In the genomic region with DNA sequence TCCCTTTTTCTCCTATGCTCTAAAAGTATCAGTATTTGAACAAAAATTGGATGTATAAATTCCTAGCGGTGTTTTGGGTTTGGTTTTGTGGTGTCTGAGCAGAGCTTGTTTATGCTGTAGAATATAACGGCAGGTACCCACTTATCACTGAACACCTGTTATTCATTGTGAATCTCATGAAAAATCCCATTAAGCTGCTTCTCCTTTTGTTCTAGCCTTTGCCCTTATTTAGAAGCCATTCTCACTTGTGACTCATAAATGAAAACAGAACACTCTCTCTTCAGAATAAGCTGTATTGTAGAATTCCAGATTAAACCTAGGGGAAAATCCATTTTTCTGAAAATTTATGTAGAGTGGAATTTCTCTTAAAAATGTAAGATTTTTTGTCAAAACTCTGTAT, we compare ENCODE assay signal across 11 cellular contexts.
A peak's percentile ranks its signal among the peaks of the same experiment; 100 is the strongest.
DNase-seq lines count a peak whose midpoint lies in the region; ATAC-seq and TF ChIP-seq lines count a peak whose summit lies in the region.
"Had no signal": no experiment of that assay in that cellular context is flagged by ENCODE, and none has a peak within 500 bp of the region (broad histone marks: within the 10 kb centered on the region; RNA-seq: fewer than 3 reads in every experiment).

No MANE protein-coding gene starts in this region.

- H2AFZ ChIP-seq in Karpas-422 (ENCODE audit: low read length), result no peak overlapping the region

- no peaks in the 10 kb centered on the region for H4K20me1 ChIP-seq in Karpas-422 (ENCODE audit: insufficient read depth, low read depth, low read length)

- no peak overlapping the region for H3K9ac ChIP-seq in Karpas-422 (ENCODE audit: low read length)

- H3K79me2 ChIP-seq in Karpas-422 (ENCODE audit: low read length), result no peaks in the 10 kb centered on the region

- ATAC-seq in GM19328 (IDR thresholded peaks at IDR 0.05; ENCODE audit: unreplicated experiment) (peak; percentile 43), GM21367 (IDR thresholded peaks at IDR 0.05; ENCODE audit: unreplicated experiment) (no peak)

- no peaks in the 10 kb centered on the region for H3K9me2 ChIP-seq in Karpas-422 (replicated peaks; ENCODE audit: insufficient read depth, low read length)

- no peaks in the 10 kb centered on the region for H3K27me3 ChIP-seq in Karpas-422 (ENCODE audit: low read length)
- no peaks in the 10 kb centered on the region for H3K27me3 ChIP-seq in dorsolateral prefrontal cortex
- no peaks in the 10 kb centered on the region for H3K27me3 ChIP-seq in SJCRH30

- H3K27ac ChIP-seq in Karpas-422 (ENCODE audit: low read length) (no peak overlapping the region), dorsolateral prefrontal cortex (peak overlapping the region in 56 of 59 donors; percentile 17 to 88 (median 74)), SJCRH30 (no peak overlapping the region)

- no peaks in the 10 kb centered on the region for H3K9me3 ChIP-seq in Karpas-422 (ENCODE audit: low read length)
- H3K9me3 ChIP-seq in SJCRH30 (replicated peaks), result no peaks in the 10 kb centered on the region

- H3K4me1 ChIP-seq in Karpas-422 (ENCODE audit: low read length) (peaks cover 30% of the 10 kb centered on the region), SJCRH30 (no peaks in the 10 kb centered on the region)

- intact Hi-C loops in dorsolateral prefrontal cortex (cut with DNase I), result no loop called here

- H3K4me2 ChIP-seq in Karpas-422 (ENCODE audit: low read depth, low read length, poor library complexity, severe bottlenecking), result peak overlapping the region; percentile 23

- H3K4me3 ChIP-seq in AG10803 (ENCODE audit: low read length) (no peak overlapping the region), Karpas-422 (ENCODE audit: low read length) (no peak overlapping the region), dorsolateral prefrontal cortex (no peak overlapping the region), SJCRH30 (no peak overlapping the region)

- TF ChIP-seq CTCF in AG10803 (conservative IDR thresholded peaks at IDR 0.05; ENCODE audit: low read length) (no peak), dorsolateral prefrontal cortex (IDR thresholded peaks at IDR 0.05 in 54 of 56, conservative IDR thresholded peaks at IDR 0.05 in 2 of 56; ENCODE audit: low read depth in 1 of 56, partially characterized antibody in 56 of 56) (no peak)

- no peaks in the 10 kb centered on the region for H3K36me3 ChIP-seq in Karpas-422 (ENCODE audit: insufficient read depth, low read length)
- H3K36me3 ChIP-seq in SJCRH30, result no peaks in the 10 kb centered on the region

- DNase-seq in AG10803 (ENCODE audit: low read depth) (peak; percentile 24), Karpas-422 (no peak), dorsolateral prefrontal cortex (no peak), cortex of kidney (lab: John Stamatoyannopoulos, UW) (no peak), SJCRH30 (no peak), occipital lobe (lab: John Stamatoyannopoulos, UW) (no peak)
- DNase-seq: activated CD4-positive, alpha-beta memory T cell treated with anti-CD3 and anti-CD28 coated beads for 36 hours; KG1; small intestine had no signal

Comparison
In these comparisons a context has a peak if more than half of its experiments do, and no peak if none do; other contexts are left out.
1. H3K27ac ChIP-seq: peak in dorsolateral prefrontal cortex (56 of 59); none in Karpas-422 (single experiment) and SJCRH30 (single experiment).